Comparison of ENCODE assay signal across 33 cellular contexts in the genomic region with DNA sequence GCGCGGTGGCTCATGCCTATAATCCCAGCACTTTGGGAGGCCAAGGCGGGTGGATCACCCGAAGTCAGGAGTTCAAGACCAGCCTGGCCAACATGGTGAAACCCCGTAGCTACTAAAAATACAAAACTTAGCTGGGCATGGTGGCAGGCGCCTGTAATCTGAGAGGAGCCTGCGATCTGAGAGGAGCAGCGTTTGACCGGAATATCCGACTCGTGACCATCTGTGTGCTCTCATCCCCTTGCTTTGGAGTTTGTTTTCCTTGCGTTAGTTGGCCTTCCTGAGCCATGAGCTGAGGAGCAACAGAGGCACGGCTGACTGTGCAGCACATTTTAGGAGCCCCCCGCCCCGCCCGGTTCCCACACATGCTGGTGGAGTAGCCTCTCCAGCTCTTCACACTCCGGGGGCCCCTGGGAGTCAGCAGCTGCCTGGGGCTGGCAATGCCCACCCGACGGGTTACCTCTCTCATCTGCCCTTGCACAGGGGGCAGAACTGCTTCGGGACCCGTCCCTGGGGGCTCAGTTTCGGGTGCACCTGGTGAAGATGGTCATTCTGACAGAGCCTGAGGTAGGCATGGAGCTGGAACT. TPM values are rescaled to one million over a fixed set of nuclear protein-coding genes. Genes with fewer than 3 reads are reported as not detected.
"Had no signal": no experiment of that assay in that cellular context is flagged by ENCODE, and none has a peak within 500 bp of the region (broad histone marks: within the 10 kb centered on the region; RNA-seq: fewer than 3 reads in every experiment).

No MANE protein-coding gene starts in this region.

- H3K4me3 Mint-ChIP-seq: activated CD4-positive, alpha-beta T cell treated with anti-CD3 and anti-CD28 coated beads for 36 hours; activated CD4-positive, alpha-beta T cell treated with anti-CD3 and anti-CD28 coated beads, Interleukin-2, amount 10 ng/mL, durations not matched to agents 24 days and 14 days; activated CD8-positive, alpha-beta T cell treated with anti-CD3 and anti-CD28 coated beads for 36 hours; activated naive CD4-positive, alpha-beta T cell treated with anti-CD3 and anti-CD28 coated beads for 36 hours; activated naive CD4-positive, alpha-beta T cell treated with anti-CD3 and anti-CD28 coated beads, Interleukin-2, amount 50 U/mL, for 24 hours; activated naive CD8-positive, alpha-beta T cell treated with anti-CD3 and anti-CD28 coated beads for 36 hours; activated naive CD8-positive, alpha-beta T cell treated with anti-CD3 and anti-CD28 coated beads, Interleukin-2, amount 50 U/mL, for 24 hours; activated T-cell treated with anti-CD3 and anti-CD28 coated beads, Interleukin-2, amount 50 U/mL, for 4 hours; activated T-helper 1 cell treated with anti-CD3 and anti-CD28 coated beads, Interleukin-12 subunit alpha, Interleukin-12 subunit beta, Interleukin-2, Interleukin-4 antibody, amounts not matched to agents 30 ng/mL and 10 ng/mL and 1 ng/mL, durations not matched to agents 14 hours and 24 hours and 36 hours; brain; T-helper 17 cell; T-helper 2 cell treated with Interferon-gamma antibody and Interleukin-4, amounts not matched to agents 5 μg/mL and 100 μg/mL, for 36 hours had no signal

- H3K36me3 ChIP-seq: adrenal gland, ascending aorta, breast epithelium, colonic mucosa, heart left ventricle had no signal

- ATAC-seq: activated CD4-positive, alpha-beta T cell treated with anti-CD3 and anti-CD28 coated beads for 36 hours; activated CD8-positive, alpha-beta T cell treated with anti-CD3 and anti-CD28 coated beads for 36 hours; activated naive CD8-positive, alpha-beta T cell treated with anti-CD3 and anti-CD28 coated beads, Interleukin-2, amount 50 U/mL, for 24 hours; activated T-cell treated with anti-CD3 and anti-CD28 coated beads, Interleukin-2, amount 50 U/mL, for 4 hours; T-helper 17 cell had no signal

- H3K9me3 ChIP-seq: adrenal gland, ascending aorta, breast epithelium, colonic mucosa, heart left ventricle had no signal

- H3K27me3 ChIP-seq: breast epithelium, colonic mucosa had no signal

- H3K27ac ChIP-seq: adrenal gland, ascending aorta, breast epithelium, cardiac muscle cell, colonic mucosa, heart left ventricle had no signal

- H3K27ac Mint-ChIP-seq: activated CD4-positive, alpha-beta T cell treated with anti-CD3 and anti-CD28 coated beads for 36 hours; activated CD4-positive, alpha-beta T cell treated with anti-CD3 and anti-CD28 coated beads, Interleukin-2, amount 10 ng/mL, durations not matched to agents 24 days and 14 days; activated CD8-positive, alpha-beta T cell treated with anti-CD3 and anti-CD28 coated beads for 36 hours; activated naive CD4-positive, alpha-beta T cell treated with anti-CD3 and anti-CD28 coated beads for 36 hours; activated naive CD4-positive, alpha-beta T cell treated with anti-CD3 and anti-CD28 coated beads, Interleukin-2, amount 50 U/mL, for 24 hours; activated naive CD8-positive, alpha-beta T cell treated with anti-CD3 and anti-CD28 coated beads for 36 hours; activated naive CD8-positive, alpha-beta T cell treated with anti-CD3 and anti-CD28 coated beads, Interleukin-2, amount 50 U/mL, for 24 hours; activated T-helper 1 cell treated with anti-CD3 and anti-CD28 coated beads, Interleukin-12 subunit alpha, Interleukin-12 subunit beta, Interleukin-2, Interleukin-4 antibody, amounts not matched to agents 30 ng/mL and 10 ng/mL and 1 ng/mL, durations not matched to agents 14 hours and 24 hours and 36 hours; activated T-helper 2 cell treated with anti-CD3 and anti-CD28 coated beads, Interferon-gamma antibody, Interleukin-2, Interleukin-4, amounts not matched to agents 10 μg/mL and 5 μg/mL and 100 μg/mL, durations not matched to agents 14 hours and 24 hours and 36 hours; T-helper 17 cell; T-helper 2 cell treated with Interferon-gamma antibody and Interleukin-4, amounts not matched to agents 5 μg/mL and 100 μg/mL, for 36 hours had no signal

- H3K4me1 Mint-ChIP-seq: brain had no signal

- H3K4me1 ChIP-seq: adrenal gland, ascending aorta, breast epithelium had no signal

- DNase-seq: activated CD4-positive, alpha-beta T cell treated with anti-CD3 and anti-CD28 coated beads for 36 hours; activated CD4-positive, alpha-beta T cell treated with anti-CD3 and anti-CD28 coated beads, Interleukin-2, amount 10 ng/mL, durations not matched to agents 24 days and 14 days; activated CD4-positive, alpha-beta T cell treated with anti-CD3 and anti-CD28 coated beads, Interleukin-2, amount 50 U/mL, for 48 hours; activated CD4-positive, CD25-positive, alpha-beta regulatory T cell; activated CD4-positive, CD25-positive, alpha-beta regulatory T cell treated with anti-CD3 and anti-CD28 coated beads, Interleukin-2, amount 50 U/mL, for 72 hours; activated CD8-positive, alpha-beta memory T cell treated with anti-CD3 and anti-CD28 coated beads for 24 hours; activated CD8-positive, alpha-beta T cell treated with anti-CD3 and anti-CD28 coated beads for 36 hours; activated effector memory CD4-positive, alpha-beta T cell treated with anti-CD3 and anti-CD28 coated beads, Interleukin-2, amount 50 U/mL, for 16 hours; activated naive CD4-positive, alpha-beta T cell treated with anti-CD3 and anti-CD28 coated beads for 36 hours; activated naive CD8-positive, alpha-beta T cell treated with anti-CD3 and anti-CD28 coated beads for 36 hours; activated naive CD8-positive, alpha-beta T cell treated with anti-CD3 and anti-CD28 coated beads, Interleukin-2, amount 50 U/mL, for 24 hours; activated T-cell treated with anti-CD3 and anti-CD28 coated beads, Interleukin-2, amount 50 U/mL, for 4 hours; adrenal gland; amygdala; central memory CD4-positive, alpha-beta T cell; cerebellar nuclear complex; effector CD8-positive, alpha-beta T cell; foreskin fibroblast; glutamatergic neuron; heart left ventricle; SW 1271; T-helper 1 cell; T-helper 17 cell; T1000 had no signal

- H3K4me3 ChIP-seq: adrenal gland, ascending aorta, breast epithelium, cardiac muscle cell, colonic mucosa, heart left ventricle had no signal

- H3K36me3 Mint-ChIP-seq: activated naive CD4-positive, alpha-beta T cell treated with anti-CD3 and anti-CD28 coated beads, Interleukin-2, amount 50 U/mL, for 24 hours; activated naive CD8-positive, alpha-beta T cell treated with anti-CD3 and anti-CD28 coated beads for 36 hours had no signal

- H3K9me3 Mint-ChIP-seq: activated CD4-positive, alpha-beta T cell treated with anti-CD3 and anti-CD28 coated beads, Interleukin-2, amount 10 ng/mL, durations not matched to agents 24 days and 14 days; activated CD8-positive, alpha-beta T cell treated with anti-CD3 and anti-CD28 coated beads for 36 hours; activated naive CD4-positive, alpha-beta T cell treated with anti-CD3 and anti-CD28 coated beads for 36 hours; activated naive CD4-positive, alpha-beta T cell treated with anti-CD3 and anti-CD28 coated beads, Interleukin-2, amount 50 U/mL, for 24 hours; activated naive CD8-positive, alpha-beta T cell treated with anti-CD3 and anti-CD28 coated beads for 36 hours; activated naive CD8-positive, alpha-beta T cell treated with anti-CD3 and anti-CD28 coated beads, Interleukin-2, amount 50 U/mL, for 24 hours; activated T-cell treated with anti-CD3 and anti-CD28 coated beads, Interleukin-2, amount 50 U/mL, for 4 hours; activated T-helper 1 cell treated with anti-CD3 and anti-CD28 coated beads, Interleukin-12 subunit alpha, Interleukin-12 subunit beta, Interleukin-2, Interleukin-4 antibody, amounts not matched to agents 30 ng/mL and 10 ng/mL and 1 ng/mL, durations not matched to agents 14 hours and 24 hours and 36 hours; activated T-helper 2 cell treated with anti-CD3 and anti-CD28 coated beads, Interferon-gamma antibody, Interleukin-2, Interleukin-4, amounts not matched to agents 10 μg/mL and 5 μg/mL and 100 μg/mL, durations not matched to agents 14 hours and 24 hours and 36 hours; T-helper 2 cell treated with Interferon-gamma antibody and Interleukin-4, amounts not matched to agents 5 μg/mL and 100 μg/mL, for 36 hours had no signal

RNA-seq across cellular contexts. Expression of a gene that starts 49.0 kb away (rescaled TPM):
- total RNA-seq: ascending aorta had no signal
